22 cellular contexts compared by ENCODE assay signal in genomic region chr21:46385846-46386725, GRCh38.
DNase-seq lines count a peak whose midpoint lies in the region; ATAC-seq and TF ChIP-seq lines count a peak whose summit lies in the region.
"Had no signal": no experiment of that assay in that cellular context is flagged by ENCODE, and none has a peak within 500 bp of the region (broad histone marks: within the 10 kb centered on the region; RNA-seq: fewer than 3 reads in every experiment).

No MANE protein-coding gene starts in this region.

- no peaks in the 10 kb centered on the region for H3K4me1 ChIP-seq in right atrium auricular region
- H3K4me1 ChIP-seq: gastroesophageal sphincter, lower lobe of right lung, SJSA1 had no signal

- H3K4me3 ChIP-seq in right atrium auricular region (no peak overlapping the region), choroid plexus epithelial cell (ENCODE audit: low read depth, low read length) (no peak overlapping the region)
- H3K4me3 ChIP-seq: gastroesophageal sphincter, lower lobe of right lung, mucosa of descending colon, SJSA1 had no signal

- TF ChIP-seq CTCF in right atrium auricular region (IDR thresholded peaks at IDR 0.05): no peak
- no peak for TF ChIP-seq CTCF in choroid plexus epithelial cell (conservative IDR thresholded peaks at IDR 0.05; ENCODE audit: low read depth, low read length)
- TF ChIP-seq CTCF in mesothelial cell of epicardium (IDR thresholded peaks at IDR 0.05; ENCODE audit: unreplicated experiment): no peak

- intact Hi-C loops in cardiac septum (cut with DNase I): no loop called here

- peak overlapping the region; percentile 22 for H3K4me3 Mint-ChIP-seq in mesothelial cell of epicardium
- H3K4me3 Mint-ChIP-seq: activated naive CD8-positive, alpha-beta T cell treated with anti-CD3 and anti-CD28 coated beads for 36 hours; B cell; nephron had no signal

- H3K27ac Mint-ChIP-seq in mesothelial cell of epicardium: no peak overlapping the region
- H3K27ac Mint-ChIP-seq: activated naive CD8-positive, alpha-beta T cell treated with anti-CD3 and anti-CD28 coated beads for 36 hours; activated T-helper 2 cell treated with anti-CD3 and anti-CD28 coated beads, Interferon-gamma antibody, Interleukin-2, Interleukin-4, amounts not matched to agents 10 μg/mL and 5 μg/mL and 100 μg/mL, durations not matched to agents 14 hours and 24 hours and 36 hours; B cell had no signal

- no peaks in the 10 kb centered on the region for H3K27me3 ChIP-seq in right atrium auricular region
- H3K27me3 ChIP-seq: gastroesophageal sphincter, SJSA1 had no signal

- H3K36me3 Mint-ChIP-seq in mesothelial cell of epicardium: peaks cover 49% of the 10 kb centered on the region

- peaks cover 3% of the 10 kb centered on the region for H3K4me1 Mint-ChIP-seq in mesothelial cell of epicardium
- H3K4me1 Mint-ChIP-seq: activated naive CD8-positive, alpha-beta T cell treated with anti-CD3 and anti-CD28 coated beads for 36 hours; B cell had no signal

- H3K9me3 Mint-ChIP-seq in mesothelial cell of epicardium: peaks cover 31% of the 10 kb centered on the region

- H3K36me3 ChIP-seq in right atrium auricular region: peaks cover 58% of the 10 kb centered on the region

- H3K27ac ChIP-seq in right atrium auricular region: no peak overlapping the region
- H3K27ac ChIP-seq: gastroesophageal sphincter, lower lobe of right lung, SJSA1, VCaP had no signal

- H3K27me3 Mint-ChIP-seq in mesothelial cell of epicardium (ENCODE audit: low read depth): no peaks in the 10 kb centered on the region
- H3K27me3 Mint-ChIP-seq: activated naive CD8-positive, alpha-beta T cell treated with anti-CD3 and anti-CD28 coated beads for 36 hours; B cell had no signal

- DNase-seq in cardiac septum (ENCODE audit: low spot score): peak; percentile 73
- no peak for DNase-seq in right atrium auricular region (ENCODE audit: low spot score)
- peak; percentile 15 for DNase-seq in choroid plexus epithelial cell (ENCODE audit: low read depth)
- no peak for DNase-seq in mesothelial cell of epicardium (ENCODE audit: low spot score in 2 of 2, unreplicated experiment in 2 of 2)
- DNase-seq in SIG-M5 (lab: John Stamatoyannopoulos, UW): no peak
- no peak for DNase-seq in iPS-NIHi7 (ENCODE audit: extremely low spot score)
- no peak for DNase-seq in stimulated activated naive CD4-positive, alpha-beta T cell treated with Interleukin-2 at 50 U/mL for 16 hours (lab: John Stamatoyannopoulos, UW)
- DNase-seq: activated CD8-positive, alpha-beta memory T cell treated with anti-CD3 and anti-CD28 coated beads, Interleukin-2, amount 50 U/mL, for 48 hours; activated naive CD8-positive, alpha-beta T cell treated with anti-CD3 and anti-CD28 coated beads for 36 hours; effector CD4-positive, alpha-beta T cell; GF-D8; islet precursor cell; Karpas-422; lower lobe of right lung had no signal

- no peaks in the 10 kb centered on the region for H3K9me3 ChIP-seq in right atrium auricular region
- H3K9me3 ChIP-seq: gastroesophageal sphincter, lower lobe of right lung, mucosa of descending colon, SJSA1 had no signal

- no peak for ATAC-seq in GM21737 (IDR thresholded peaks at IDR 0.05; ENCODE audit: unreplicated experiment)
- ATAC-seq: gastroesophageal sphincter, mucosa of descending colon had no signal

Comparison
In these comparisons a context has a peak if more than half of its experiments do, and no peak if none do; other contexts are left out.
1. DNase-seq: peak in cardiac septum (single experiment) and choroid plexus epithelial cell (single experiment); none in right atrium auricular region (single experiment), mesothelial cell of epicardium (0 of 2), SIG-M5 (single experiment), iPS-NIHi7 (single experiment) and stimulated activated naive CD4-positive, alpha-beta T cell treated with Interleukin-2 at 50 U/mL for 16 hours (single experiment).